ENCODE assay signal across 15 cellular contexts in genomic region chr3:106826861-106827311, GRCh38.
DNase-seq lines count a peak whose midpoint lies in the region; ATAC-seq, FAIRE-seq and TF ChIP-seq lines count a peak whose summit lies in the region.
"Had no signal": no experiment of that assay in that cellular context is flagged by ENCODE, and none has a peak within 500 bp of the region (broad histone marks: within the 10 kb centered on the region; RNA-seq: fewer than 3 reads in every experiment).

No MANE protein-coding gene starts in this region.

- H3K9me3 ChIP-seq in iPS-20b (ENCODE audit: insufficient read depth, low read depth, low read length): peaks cover 5% of the 10 kb centered on the region; the same call in 1 of the 2 replicates
- H3K9me3 ChIP-seq in gastroesophageal sphincter: no peaks in the 10 kb centered on the region
- H3K9me3 ChIP-seq in stomach: peaks cover 0 to 5% (median 0%) of the 10 kb centered on the region in 4 donors
- H3K9me3 ChIP-seq: testis had no signal

- H3K27me3 ChIP-seq in iPS-20b (ENCODE audit: insufficient read depth, low read length) (no peaks in the 10 kb centered on the region), gastroesophageal sphincter (no peaks in the 10 kb centered on the region), stomach (no peaks in the 10 kb centered on the region)
- H3K27me3 ChIP-seq: left lung, MG63, testis had no signal

- TF ChIP-seq CTCF in D721Med (IDR thresholded peaks at IDR 0.05; ENCODE audit: insufficient read depth, missing control alignments) (no peak), gastroesophageal sphincter (IDR thresholded peaks at IDR 0.05) (no peak), stomach (IDR thresholded peaks at IDR 0.05) (no peak)

- DNase-seq in D721Med (ENCODE audit: insufficient read length, low spot score) (no peak), anterior cingulate cortex (lab: John Stamatoyannopoulos, UW) (no peak), stomach (no peak), Right ventricle myocardium inferior (ENCODE audit: missing footprints) (no peak)
- DNase-seq: activated CD4-positive, alpha-beta T cell treated with anti-CD3 and anti-CD28 coated beads, Interleukin-2, amount 10 ng/mL, durations not matched to agents 7 days and 5 days; activated gamma-delta T cell; left lung; MG63; NCI-H510A; stimulated activated CD4-positive, alpha-beta T cell treated with anti-CD3 and anti-CD28 coated beads, Interleukin-4, amount 100 ng/mL, for 1 hour; testis had no signal

- TF ChIP-seq POLR2A in gastroesophageal sphincter (IDR thresholded peaks at IDR 0.05) (no peak), stomach (IDR thresholded peaks at IDR 0.05) (no peak)

- peak overlapping the region; percentile 51; the same call in 1 of the 2 replicates for H3K9ac ChIP-seq in iPS-20b (ENCODE audit: low read depth, low read length)

- H3K4me3 ChIP-seq in iPS-20b (ENCODE audit: low read length) (no peak overlapping the region), gastroesophageal sphincter (no peak overlapping the region), stomach (no peak overlapping the region)
- H3K4me3 ChIP-seq: left lung, MG63, testis had no signal

- peak overlapping the region; percentile 15 for H3K27ac ChIP-seq in iPS-20b (ENCODE audit: low read length)
- H3K27ac ChIP-seq in gastroesophageal sphincter: no peak overlapping the region
- H3K27ac ChIP-seq in stomach: no peak overlapping the region
- H3K27ac ChIP-seq: left lung, testis had no signal

- TF ChIP-seq EP300 in gastroesophageal sphincter (IDR thresholded peaks at IDR 0.05): no peak
- no peak for TF ChIP-seq EP300 in stomach (IDR thresholded peaks at IDR 0.05)

- H3K36me3 ChIP-seq in iPS-20b (ENCODE audit: insufficient read depth, low read depth, low read length) (peaks cover 2% of the 10 kb centered on the region; the same call in 1 of the 2 replicates), gastroesophageal sphincter (no peaks in the 10 kb centered on the region), stomach (no peaks in the 10 kb centered on the region)
- H3K36me3 ChIP-seq: left lung, MG63 had no signal

- intact Hi-C loops in stomach (cut with DNase I; ENCODE audit: low total_unique reads) (no loop called here), Right ventricle myocardium inferior (cut with DNase I) (no loop called here)

- H3K4me1 ChIP-seq in iPS-20b (ENCODE audit: insufficient read depth, low read length) (peaks cover 55% of the 10 kb centered on the region), gastroesophageal sphincter (peaks cover 3 to 9% (median 4%) of the 10 kb centered on the region in 3 donors), stomach (peaks cover 0 to 3% (median 0%) of the 10 kb centered on the region in 4 donors)
- H3K4me1 ChIP-seq: testis had no signal

- FAIRE-seq in D721Med (lab: Jason Lieb, UNC): peak; percentile 78

- ATAC-seq in HG03378 (IDR thresholded peaks at IDR 0.05; ENCODE audit: unreplicated experiment): peak; percentile 44
- ATAC-seq in SK-N-SH treated with all-trans-retinoic acid at 6 μM for 48 hours: no peak; the same call in 2 of the 3 replicates
- ATAC-seq in gastroesophageal sphincter: no peak
- no peak for ATAC-seq in Right ventricle myocardium inferior

- WGBS in gastroesophageal sphincter (ENCODE audit: low coverage in 1 of 2), 2 donors: 71 to 83% methylated on average over 4 of the region's 4 CpGs
- WGBS in stomach, 5 donors: 54 to 68% (median 63%) methylated on average over 4 of the region's 4 CpGs

TF ChIP-seq in SK-N-SH treated with all-trans-retinoic acid at 6 μM for 48 hours, 23 proteins besides CTCF, POLR2A, EP300 and RAD21 (continues in another document):
- TF ChIP-seq ISL1 (CRISPR knock-in tag; IDR thresholded peaks at IDR 0.05) (no peak), RARB (CRISPR knock-in tag; IDR thresholded peaks at IDR 0.05) (no peak), SNAI2 (CRISPR knock-in tag; IDR thresholded peaks at IDR 0.05) (no peak), ZNF8 (CRISPR knock-in tag; IDR thresholded peaks at IDR 0.05) (peak; percentile 97), PPARA (CRISPR knock-in tag; IDR thresholded peaks at IDR 0.05; ENCODE audit: borderline replicate concordance) (no peak), TCF4 (CRISPR knock-in tag; IDR thresholded peaks at IDR 0.05; ENCODE audit: borderline replicate concordance) (peak; percentile 87), ZNF565 (CRISPR knock-in tag; conservative IDR thresholded peaks at IDR 0.05; ENCODE audit: low read depth) (no peak), GLIS3 (CRISPR knock-in tag; IDR thresholded peaks at IDR 0.05) (no peak), ZFP3 (CRISPR knock-in tag; IDR thresholded peaks at IDR 0.05) (no peak), CSDC2 (CRISPR knock-in tag; IDR thresholded peaks at IDR 0.05) (no peak), TOX (CRISPR knock-in tag; IDR thresholded peaks at IDR 0.05; ENCODE audit: borderline replicate concordance) (no peak), BACH2 (CRISPR knock-in tag; IDR thresholded peaks at IDR 0.05; ENCODE audit: borderline replicate concordance) (no peak), ZFP30 (CRISPR knock-in tag; IDR thresholded peaks at IDR 0.05) (no peak), OSR1 (CRISPR knock-in tag; IDR thresholded peaks at IDR 0.05) (no peak), ZC3H10 (CRISPR knock-in tag; IDR thresholded peaks at IDR 0.05) (no peak), ESRRG (CRISPR knock-in tag; IDR thresholded peaks at IDR 0.05) (no peak)
- TF ChIP-seq, protein P1, sequence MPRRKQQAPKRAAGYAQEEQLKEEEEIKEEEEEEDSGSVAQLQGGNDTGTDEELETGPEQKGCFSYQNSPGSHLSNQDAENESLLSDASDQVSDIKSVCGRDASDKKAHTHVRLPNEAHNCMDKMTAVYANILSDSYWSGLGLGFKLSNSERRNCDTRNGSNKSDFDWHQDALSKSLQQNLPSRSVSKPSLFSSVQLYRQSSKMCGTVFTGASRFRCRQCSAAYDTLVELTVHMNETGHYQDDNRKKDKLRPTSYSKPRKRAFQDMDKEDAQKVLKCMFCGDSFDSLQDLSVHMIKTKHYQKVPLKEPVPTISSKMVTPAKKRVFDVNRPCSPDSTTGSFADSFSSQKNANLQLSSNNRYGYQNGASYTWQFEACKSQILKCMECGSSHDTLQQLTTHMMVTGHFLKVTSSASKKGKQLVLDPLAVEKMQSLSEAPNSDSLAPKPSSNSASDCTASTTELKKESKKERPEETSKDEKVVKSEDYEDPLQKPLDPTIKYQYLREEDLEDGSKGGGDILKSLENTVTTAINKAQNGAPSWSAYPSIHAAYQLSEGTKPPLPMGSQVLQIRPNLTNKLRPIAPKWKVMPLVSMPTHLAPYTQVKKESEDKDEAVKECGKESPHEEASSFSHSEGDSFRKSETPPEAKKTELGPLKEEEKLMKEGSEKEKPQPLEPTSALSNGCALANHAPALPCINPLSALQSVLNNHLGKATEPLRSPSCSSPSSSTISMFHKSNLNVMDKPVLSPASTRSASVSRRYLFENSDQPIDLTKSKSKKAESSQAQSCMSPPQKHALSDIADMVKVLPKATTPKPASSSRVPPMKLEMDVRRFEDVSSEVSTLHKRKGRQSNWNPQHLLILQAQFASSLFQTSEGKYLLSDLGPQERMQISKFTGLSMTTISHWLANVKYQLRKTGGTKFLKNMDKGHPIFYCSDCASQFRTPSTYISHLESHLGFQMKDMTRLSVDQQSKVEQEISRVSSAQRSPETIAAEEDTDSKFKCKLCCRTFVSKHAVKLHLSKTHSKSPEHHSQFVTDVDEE (CRISPR knock-in tag; IDR thresholded peaks at IDR 0.05): peak; percentile 71
- TF ChIP-seq, protein P2, sequence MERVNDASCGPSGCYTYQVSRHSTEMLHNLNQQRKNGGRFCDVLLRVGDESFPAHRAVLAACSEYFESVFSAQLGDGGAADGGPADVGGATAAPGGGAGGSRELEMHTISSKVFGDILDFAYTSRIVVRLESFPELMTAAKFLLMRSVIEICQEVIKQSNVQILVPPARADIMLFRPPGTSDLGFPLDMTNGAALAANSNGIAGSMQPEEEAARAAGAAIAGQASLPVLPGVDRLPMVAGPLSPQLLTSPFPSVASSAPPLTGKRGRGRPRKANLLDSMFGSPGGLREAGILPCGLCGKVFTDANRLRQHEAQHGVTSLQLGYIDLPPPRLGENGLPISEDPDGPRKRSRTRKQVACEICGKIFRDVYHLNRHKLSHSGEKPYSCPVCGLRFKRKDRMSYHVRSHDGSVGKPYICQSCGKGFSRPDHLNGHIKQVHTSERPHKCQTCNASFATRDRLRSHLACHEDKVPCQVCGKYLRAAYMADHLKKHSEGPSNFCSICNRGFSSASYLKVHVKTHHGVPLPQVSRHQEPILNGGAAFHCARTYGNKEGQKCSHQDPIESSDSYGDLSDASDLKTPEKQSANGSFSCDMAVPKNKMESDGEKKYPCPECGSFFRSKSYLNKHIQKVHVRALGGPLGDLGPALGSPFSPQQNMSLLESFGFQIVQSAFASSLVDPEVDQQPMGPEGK (CRISPR knock-in tag; IDR thresholded peaks at IDR 0.05; ENCODE audit: borderline replicate concordance): no peak
- TF ChIP-seq, protein P3, sequence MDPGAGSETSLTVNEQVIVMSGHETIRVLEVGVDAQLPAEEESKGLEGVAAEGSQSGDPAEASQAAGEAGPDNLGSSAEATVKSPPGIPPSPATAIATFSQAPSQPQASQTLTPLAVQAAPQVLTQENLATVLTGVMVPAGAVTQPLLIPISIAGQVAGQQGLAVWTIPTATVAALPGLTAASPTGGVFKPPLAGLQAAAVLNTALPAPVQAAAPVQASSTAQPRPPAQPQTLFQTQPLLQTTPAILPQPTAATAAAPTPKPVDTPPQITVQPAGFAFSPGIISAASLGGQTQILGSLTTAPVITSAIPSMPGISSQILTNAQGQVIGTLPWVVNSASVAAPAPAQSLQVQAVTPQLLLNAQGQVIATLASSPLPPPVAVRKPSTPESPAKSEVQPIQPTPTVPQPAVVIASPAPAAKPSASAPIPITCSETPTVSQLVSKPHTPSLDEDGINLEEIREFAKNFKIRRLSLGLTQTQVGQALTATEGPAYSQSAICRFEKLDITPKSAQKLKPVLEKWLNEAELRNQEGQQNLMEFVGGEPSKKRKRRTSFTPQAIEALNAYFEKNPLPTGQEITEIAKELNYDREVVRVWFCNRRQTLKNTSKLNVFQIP (CRISPR knock-in tag; IDR thresholded peaks at IDR 0.05; ENCODE audit: borderline replicate concordance, low read depth): no peak
- TF ChIP-seq, protein P4, sequence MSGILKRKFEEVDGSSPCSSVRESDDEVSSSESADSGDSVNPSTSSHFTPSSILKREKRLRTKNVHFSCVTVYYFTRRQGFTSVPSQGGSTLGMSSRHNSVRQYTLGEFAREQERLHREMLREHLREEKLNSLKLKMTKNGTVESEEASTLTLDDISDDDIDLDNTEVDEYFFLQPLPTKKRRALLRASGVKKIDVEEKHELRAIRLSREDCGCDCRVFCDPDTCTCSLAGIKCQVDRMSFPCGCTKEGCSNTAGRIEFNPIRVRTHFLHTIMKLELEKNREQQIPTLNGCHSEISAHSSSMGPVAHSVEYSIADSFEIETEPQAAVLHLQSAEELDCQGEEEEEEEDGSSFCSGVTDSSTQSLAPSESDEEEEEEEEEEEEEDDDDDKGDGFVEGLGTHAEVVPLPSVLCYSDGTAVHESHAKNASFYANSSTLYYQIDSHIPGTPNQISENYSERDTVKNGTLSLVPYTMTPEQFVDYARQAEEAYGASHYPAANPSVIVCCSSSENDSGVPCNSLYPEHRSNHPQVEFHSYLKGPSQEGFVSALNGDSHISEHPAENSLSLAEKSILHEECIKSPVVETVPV (CRISPR knock-in tag; IDR thresholded peaks at IDR 0.05): no peak
